In the genomic region with DNA sequence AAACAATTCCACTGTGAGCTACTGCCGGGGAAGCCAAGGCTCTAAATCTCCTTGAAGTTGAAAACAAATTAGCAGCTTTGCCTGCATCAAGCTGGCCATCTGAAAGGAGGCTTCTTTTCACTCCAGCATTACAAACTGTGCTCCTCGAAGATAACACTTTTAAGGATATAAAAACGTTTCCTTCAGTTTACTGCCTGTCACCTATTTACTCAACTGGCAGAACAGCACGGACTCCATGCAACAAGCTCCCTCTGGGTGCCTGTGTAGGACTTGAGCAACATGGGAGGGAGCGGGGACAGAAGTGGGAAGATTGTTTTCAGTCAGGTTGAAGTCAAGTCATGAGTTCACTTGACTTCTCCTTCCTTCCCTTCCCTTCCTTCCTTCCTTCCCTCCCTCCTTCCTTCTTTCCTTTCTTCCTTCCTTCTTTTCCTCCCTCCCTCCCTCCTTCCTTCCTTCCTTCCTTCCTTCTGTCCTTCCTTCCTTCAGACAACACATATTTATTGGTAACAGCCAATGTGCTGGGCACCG, we compare ENCODE assay signal across 16 cellular contexts.
DNase-seq lines count a peak whose midpoint lies in the region; ATAC-seq and TF ChIP-seq lines count a peak whose summit lies in the region.
"Had no signal": no experiment of that assay in that cellular context is flagged by ENCODE, and none has a peak within 500 bp of the region (broad histone marks: within the 10 kb centered on the region; RNA-seq: fewer than 3 reads in every experiment).

No MANE protein-coding gene starts in this region.

- peaks cover 3% of the 10 kb centered on the region for H3K27me3 Mint-ChIP-seq in brain
- no peaks in the 10 kb centered on the region for H3K27me3 Mint-ChIP-seq in mesothelial cell of epicardium (ENCODE audit: low read depth)

- DNase-seq in mesothelial cell of epicardium (ENCODE audit: low spot score in 2 of 2, unreplicated experiment in 2 of 2) (no peak), RPMI8226 (no peak)
- DNase-seq in stimulated activated CD4-positive, alpha-beta T cell treated with anti-CD3 and anti-CD28 coated beads, Interleukin-12 subunit alpha, Interleukin-12 subunit beta, amount 100 ng/mL, for 4 hours, result no peak
- DNase-seq: activated effector memory CD4-positive, alpha-beta T cell treated with anti-CD3 and anti-CD28 coated beads, Interleukin-2, amount 50 U/mL, for 16 hours; amniotic stem cell; GM23248; ovary; SHP77 treated with DMSO at 0.1 percent for 48 hours; T-helper 2 cell had no signal

- TF ChIP-seq CTCF in brain (conservative IDR thresholded peaks at IDR 0.05) (no peak), mesothelial cell of epicardium (IDR thresholded peaks at IDR 0.05; ENCODE audit: unreplicated experiment) (no peak)

- H3K36me3 ChIP-seq in HUES48 (ENCODE audit: control insufficient read depth, insufficient read depth, low read length) (no peaks in the 10 kb centered on the region), subcutaneous abdominal adipose tissue (ENCODE audit: control insufficient read depth in 5 of 5, insufficient read depth in 5 of 5, low read length in 5 of 5) (no peaks in the 10 kb centered on the region)
- H3K36me3 ChIP-seq: ovary had no signal

- H3K27me3 ChIP-seq in HUES48 (ENCODE audit: control insufficient read depth, insufficient read depth, low read length) (no peaks in the 10 kb centered on the region), subcutaneous abdominal adipose tissue (ENCODE audit: control insufficient read depth in 5 of 5, insufficient read depth in 4 of 5, low read length in 5 of 5) (no peaks in the 10 kb centered on the region)
- H3K27me3 ChIP-seq: ovary had no signal

- H3K36me3 Mint-ChIP-seq in brain (peaks cover 49% of the 10 kb centered on the region), mesothelial cell of epicardium (peaks cover 4% of the 10 kb centered on the region)

- H3K4me1 ChIP-seq in HUES48 (ENCODE audit: control insufficient read depth, insufficient read depth, low read length) (peaks cover 43% of the 10 kb centered on the region), subcutaneous abdominal adipose tissue (ENCODE audit: control insufficient read depth in 5 of 5, insufficient read depth in 5 of 5, low read length in 5 of 5) (peaks cover 7 to 53% (median 40%) of the 10 kb centered on the region in 5 donors)

- H3K9me3 Mint-ChIP-seq in brain (peaks cover 0 to under 1% (median 0%) of the 10 kb centered on the region in 5 experiments), mesothelial cell of epicardium (no peaks in the 10 kb centered on the region)
- H3K9me3 Mint-ChIP-seq: stimulated activated naive CD8-positive, alpha-beta T cell treated with anti-CD3 and anti-CD28 coated beads, Interleukin-15, Interleukin-2, amounts not matched to agents 100 ng/mL and 50 ng/mL, for 24 hours had no signal

- H3K9me3 ChIP-seq in HUES48 (ENCODE audit: control insufficient read depth, insufficient read depth, low read length) (no peaks in the 10 kb centered on the region), subcutaneous abdominal adipose tissue (ENCODE audit: control insufficient read depth in 5 of 5, low read length in 5 of 5) (no peaks in the 10 kb centered on the region)
- H3K9me3 ChIP-seq: ovary had no signal

- H3K4me3 Mint-ChIP-seq in brain (peak overlapping the region; percentile 34 to 79 (median 78)), mesothelial cell of epicardium (no peak overlapping the region)
- H3K4me3 Mint-ChIP-seq: stimulated activated naive CD8-positive, alpha-beta T cell treated with anti-CD3 and anti-CD28 coated beads, Interleukin-15, Interleukin-2, amounts not matched to agents 100 ng/mL and 50 ng/mL, for 24 hours had no signal

- H3K9ac ChIP-seq in HUES48 (ENCODE audit: low read depth, low read length) (no peak overlapping the region), subcutaneous abdominal adipose tissue (ENCODE audit: low read length in 5 of 5) (peak overlapping the region in 1 of 5 donors; percentile 47)
- H3K9ac ChIP-seq: GM23248, KMS-11 had no signal

- peak overlapping the region; percentile 74 to 99 (median 94) for H3K27ac Mint-ChIP-seq in brain
- peak overlapping the region; percentile 93 for H3K27ac Mint-ChIP-seq in mesothelial cell of epicardium
- H3K27ac Mint-ChIP-seq: stimulated activated naive CD8-positive, alpha-beta T cell treated with anti-CD3 and anti-CD28 coated beads, Interleukin-15, Interleukin-2, amounts not matched to agents 100 ng/mL and 50 ng/mL, for 24 hours had no signal

- H3K4me1 Mint-ChIP-seq in brain (peaks cover 87% of the 10 kb centered on the region), mesothelial cell of epicardium (peaks cover 66% of the 10 kb centered on the region)

- no peak for ATAC-seq in HG03439 (IDR thresholded peaks at IDR 0.05; ENCODE audit: unreplicated experiment)

- H3K4me3 ChIP-seq in HUES48 (ENCODE audit: low read depth, low read length), result no peak overlapping the region
- peak overlapping the region in 1 of 5 donors; percentile 44 for H3K4me3 ChIP-seq in subcutaneous abdominal adipose tissue (ENCODE audit: low read depth in 1 of 5, low read length in 5 of 5)
- H3K4me3 ChIP-seq: GM23248, ovary had no signal

- peak overlapping the region; percentile 17 for H3K27ac ChIP-seq in HUES48 (ENCODE audit: low read depth, low read length)
- H3K27ac ChIP-seq in subcutaneous abdominal adipose tissue (ENCODE audit: low read depth, low read length), result peak overlapping the region; percentile 5
- H3K27ac ChIP-seq: GM23248, HL-60, KMS-11 had no signal
